ENCODE assay signal across 17 cellular contexts in the genomic region with DNA sequence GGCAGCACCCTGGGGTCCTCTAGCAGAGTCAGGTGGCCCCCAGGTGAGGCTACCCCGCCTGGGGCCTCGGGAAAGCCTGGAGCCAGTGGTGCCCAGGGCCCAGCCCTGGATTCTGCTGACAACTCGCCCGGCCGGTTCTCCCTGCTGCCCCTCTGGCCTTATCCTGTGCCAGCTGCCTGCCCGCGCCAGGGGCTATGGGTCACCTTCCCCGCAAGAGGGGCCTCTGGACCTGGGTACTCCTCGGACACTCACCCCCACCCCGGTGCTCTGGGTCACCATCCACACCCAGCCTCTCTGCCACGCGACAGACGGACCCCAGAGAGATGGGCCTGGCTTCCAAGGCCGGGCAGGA. TPM values are rescaled to one million over a fixed set of nuclear protein-coding genes. Genes with fewer than 3 reads are reported as not detected.
DNase-seq lines count a peak whose midpoint lies in the region; ATAC-seq and TF ChIP-seq lines count a peak whose summit lies in the region.
"Had no signal": no experiment of that assay in that cellular context is flagged by ENCODE, and none has a peak within 500 bp of the region (broad histone marks: within the 10 kb centered on the region; RNA-seq: fewer than 3 reads in every experiment).

No MANE protein-coding gene starts in this region.

- WGBS in transverse colon (ENCODE audit: low coverage in 1 of 2), 2 donors = 51% methylated on average over 12 of the region's 14 CpGs; no CpG with 5 or more reads in 1 of the 2 donors

- TF ChIP-seq POLR2A in transverse colon (IDR thresholded peaks at IDR 0.05) = no peak

- peaks cover 14% of the 10 kb centered on the region for H3K4me1 ChIP-seq in mucosa of descending colon (ENCODE audit: low read depth)
- peaks cover 3 to 36% (median 17%) of the 10 kb centered on the region in 4 donors for H3K4me1 ChIP-seq in transverse colon
- H3K4me1 ChIP-seq: SJSA1 had no signal

- no peak for TF ChIP-seq EP300 in transverse colon (IDR thresholded peaks at IDR 0.05; ENCODE audit: low read depth)

- in situ Hi-C loops in transverse colon (cut with MboI; ENCODE audit: low pct_ligation_motif_present in 1 of 4, low pct_unique_long_range_greater_than_20kb in 1 of 4, low sequenced_read_pairs in 3 of 4) = no loop called here

- ATAC-seq in mucosa of descending colon (peak; percentile 60), GM19023 (IDR thresholded peaks at IDR 0.05; ENCODE audit: unreplicated experiment) (no peak)
- ATAC-seq: stimulated activated memory B cell treated with anti-CD40 and anti-IgM and Interleukin-4, amounts not matched to agents 10 μg/mL and 1 μg/mL and 100 μg/mL, for 72 hours had no signal

- intact Hi-C loops in dorsolateral prefrontal cortex (cut with DNase I) (no loop called here), mucosa of descending colon (cut with DNase I, micrococcal nuclease) (loop anchor here in 1 of 2 donors (10.0 kb wide), 1 partner anchor 48 kb away; no protein-coding TSS in a partner anchor), transverse colon (cut with DNase I; ENCODE audit: low total_unique reads) (no loop called here)

- no peaks in the 10 kb centered on the region for H3K36me3 ChIP-seq in mucosa of descending colon (ENCODE audit: low read depth)
- peaks cover 0 to 22% (median 11%) of the 10 kb centered on the region in 4 donors for H3K36me3 ChIP-seq in transverse colon

- TF ChIP-seq CTCF in dorsolateral prefrontal cortex (IDR thresholded peaks at IDR 0.05 in 54 of 56, conservative IDR thresholded peaks at IDR 0.05 in 2 of 56; ENCODE audit: low read depth in 1 of 56, partially characterized antibody in 56 of 56) = no peak
- no peak for TF ChIP-seq CTCF in mucosa of descending colon (IDR thresholded peaks at IDR 0.05)
- no peak for TF ChIP-seq CTCF in transverse colon (IDR thresholded peaks at IDR 0.05)

- H3K27me3 ChIP-seq in dorsolateral prefrontal cortex (no peaks in the 10 kb centered on the region), transverse colon (no peaks in the 10 kb centered on the region)
- H3K27me3 ChIP-seq: esophagus muscularis mucosa, SJSA1 had no signal

- H3K4me3 ChIP-seq in dorsolateral prefrontal cortex = no peak overlapping the region
- H3K4me3 ChIP-seq in mucosa of descending colon = no peak overlapping the region
- no peak overlapping the region for H3K4me3 ChIP-seq in transverse colon
- H3K4me3 ChIP-seq: esophagus muscularis mucosa, SJSA1 had no signal

- DNase-seq in NCI-H510A treated with DMSO at 0.1 percent for 48 hours (lab: John Stamatoyannopoulos, UW) (peak; percentile 33), dorsolateral prefrontal cortex (no peak), mucosa of descending colon (peak; percentile 48 to 64 (median 64)), transverse colon (peak; percentile 65), NCI-H1436 treated with DMSO at 0.1 percent for 48 hours (lab: John Stamatoyannopoulos, UW) (no peak), DMS53 (lab: John Stamatoyannopoulos, UW) (no peak)
- DNase-seq: activated CD8-positive, alpha-beta memory T cell treated with anti-CD3 and anti-CD28 coated beads for 24 hours; activated naive CD4-positive, alpha-beta T cell treated with Interleukin-2 at 50 U/mL for 16 hours; central memory CD4-positive, alpha-beta T cell; GOT3; mesendoderm; NCI-H2081 treated with DMSO at 0.1 percent for 48 hours; stimulated activated CD4-positive, alpha-beta T cell treated with anti-CD3 and anti-CD28 coated beads, Interleukin-4, amount 100 ng/mL, for 24 hours had no signal

- H3K9me3 ChIP-seq in mucosa of descending colon (no peaks in the 10 kb centered on the region), transverse colon (no peaks in the 10 kb centered on the region)
- H3K9me3 ChIP-seq: esophagus muscularis mucosa, SJSA1 had no signal

- H3K27ac ChIP-seq in dorsolateral prefrontal cortex (peak overlapping the region in 54 of 59 donors; percentile 25 to 96 (median 82)), transverse colon (peak overlapping the region; percentile 38 to 67 (median 51))
- H3K27ac ChIP-seq: SJSA1 had no signal

RNA-seq across cellular contexts. Expression of a gene that starts 24.0 kb away (rescaled TPM):
- total RNA-seq in dorsolateral prefrontal cortex (100 to 1,000 TPM in 60 of 120 experiments, 10 to 100 TPM in 60; 61.2 to 152 (median 99.8) TPM), mucosa of descending colon (100 to 1,000 TPM; 104 to 115 (median 112) TPM), transverse colon (100 to 1,000 TPM; 101 to 224 (median 141) TPM)

RNA-seq across cellular contexts. Expression of a gene that starts 35.2 kb away (rescaled TPM):
- total RNA-seq in dorsolateral prefrontal cortex = 10 to 100 TPM; 24.8 to 57.8 (median 38.6) TPM
- total RNA-seq in mucosa of descending colon = 10 to 100 TPM; 27.4 to 44.6 (median 29.5) TPM
- 100 to 1,000 TPM in 1 of 4 donors, 10 to 100 TPM in 3; 15.5 to 110 (median 23.0) TPM for total RNA-seq in transverse colon

RNA-seq across cellular contexts. Expression of a gene that starts 57.4 kb away (rescaled TPM):
- total RNA-seq in dorsolateral prefrontal cortex = 1,000 to 10,000 TPM in 114 of 120 experiments, 100 to 1,000 TPM in 6; 863 to 1,554 (median 1,176) TPM
- total RNA-seq in mucosa of descending colon = 1,000 to 10,000 TPM; 1,826 to 2,582 (median 2,012) TPM
- 1,000 to 10,000 TPM; 1,013 to 1,686 (median 1,532) TPM for total RNA-seq in transverse colon

Comparison
In these comparisons a context has a peak if more than half of its experiments do, and no peak if none do; other contexts are left out.
1. DNase-seq: peak in NCI-H510A treated with DMSO at 0.1 percent for 48 hours (single experiment), mucosa of descending colon (3 of 3) and transverse colon (single experiment); none in dorsolateral prefrontal cortex (0 of 10), NCI-H1436 treated with DMSO at 0.1 percent for 48 hours (single experiment) and DMS53 (single experiment).